7 cellular contexts compared by ENCODE assay signal in genomic region chr6:156258981-156259380, GRCh38.
"Had no signal": no experiment of that assay in that cellular context is flagged by ENCODE, and none has a peak within 500 bp of the region (broad histone marks: within the 10 kb centered on the region; RNA-seq: fewer than 3 reads in every experiment).

No MANE protein-coding gene starts in this region.

- H3K27ac Mint-ChIP-seq: IgD-negative memory B cell had no signal

- DNase-seq: IMR-90, KBM-7, KG1 had no signal

- H3K4me3 ChIP-seq: K562 had no signal

- H3K27ac ChIP-seq: HL-60 had no signal

- H3K4me3 Mint-ChIP-seq: IgD-negative memory B cell had no signal

- ATAC-seq: HepG2, K562 had no signal
